ENCODE assay signal across 8 cellular contexts in genomic region chr7:129825554-129826267, GRCh38.
DNase-seq lines count a peak whose midpoint lies in the region; ATAC-seq and TF ChIP-seq lines count a peak whose summit lies in the region.

No MANE protein-coding gene starts in this region.

- TF ChIP-seq RAD21 in Ishikawa (IDR thresholded peaks at IDR 0.05; ENCODE audit: low read depth) = peak; percentile 71

- H3K27me3 ChIP-seq in neuron (ENCODE audit: insufficient read depth, low read length) (no peaks in the 10 kb centered on the region), subcutaneous abdominal adipose tissue (ENCODE audit: control insufficient read depth in 5 of 5, insufficient read depth in 4 of 5, low read length in 5 of 5) (no peaks in the 10 kb centered on the region)

- no peak overlapping the region for H3K27ac ChIP-seq in subcutaneous abdominal adipose tissue (ENCODE audit: low read depth, low read length)

- no peak for TF ChIP-seq EP300 in Ishikawa (IDR thresholded peaks at IDR 0.05; ENCODE audit: borderline replicate concordance)

- DNase-seq in DMS53 treated with DMSO at 0.1 percent for 48 hours (lab: John Stamatoyannopoulos, UW; ENCODE audit: unreplicated experiment) (peak; percentile 82), RPMI8226 (peak; percentile 90), activated gamma-delta T cell treated with Interleukin-2 at 50 U/mL for 16 hours (peak; percentile 90), foreskin melanocyte (peak; percentile 69)

- H3K4me3 ChIP-seq in neuron (ENCODE audit: low read length) = peak overlapping the region; percentile 51
- H3K4me3 ChIP-seq in subcutaneous abdominal adipose tissue (ENCODE audit: low read depth in 1 of 5, low read length in 5 of 5) = peak overlapping the region; percentile 58 to 86 (median 78)

- H3K9ac ChIP-seq in subcutaneous abdominal adipose tissue (ENCODE audit: low read length in 5 of 5) = peak overlapping the region in 4 of 5 donors; percentile 67 to 80 (median 70)

- peak overlapping the region; percentile 64 for H2AFZ ChIP-seq in neuron (ENCODE audit: low read depth, low read length)

- H3K36me3 ChIP-seq in neuron (ENCODE audit: insufficient read depth, low read length) (no peaks in the 10 kb centered on the region), subcutaneous abdominal adipose tissue (ENCODE audit: control insufficient read depth in 5 of 5, insufficient read depth in 5 of 5, low read length in 5 of 5) (no peaks in the 10 kb centered on the region)

- H3K4me1 ChIP-seq in neuron (ENCODE audit: insufficient read depth, low read length) (peaks cover 4% of the 10 kb centered on the region), subcutaneous abdominal adipose tissue (ENCODE audit: control insufficient read depth in 5 of 5, insufficient read depth in 5 of 5, low read length in 5 of 5) (peaks cover 1 to 31% (median 27%) of the 10 kb centered on the region in 5 donors)

- peak; percentile 63 for ATAC-seq in GM21529 (IDR thresholded peaks at IDR 0.05; ENCODE audit: unreplicated experiment)

- H3K9me3 ChIP-seq in neuron (ENCODE audit: low read length) (no peaks in the 10 kb centered on the region), subcutaneous abdominal adipose tissue (ENCODE audit: control insufficient read depth in 5 of 5, low read length in 5 of 5) (no peaks in the 10 kb centered on the region)

TF ChIP-seq in Ishikawa, 13 proteins besides CTCF, POLR2A, EP300 and RAD21:
- peak; percentile 44; the same call in 1 of the 2 replicates for TF ChIP-seq TEAD4 (IDR thresholded peaks at IDR 0.05)
- TF ChIP-seq TAF1 (IDR thresholded peaks at IDR 0.05; ENCODE audit: low read depth) = 0 out of 2 replicates have a peak, but pooled peaks have one; percentile 22
- peak; percentile 97 for TF ChIP-seq ZBTB7A (IDR thresholded peaks at IDR 0.05; ENCODE audit: low read depth)
- TF ChIP-seq TCF12 (IDR thresholded peaks at IDR 0.05; ENCODE audit: low read depth) = peak; percentile 29; the same call in 1 of the 2 replicates
- TF ChIP-seq CREB1 (IDR thresholded peaks at IDR 0.05; ENCODE audit: low read depth) = no peak
- TF ChIP-seq MAX (IDR thresholded peaks at IDR 0.05) = peak; percentile 14; the same call in 1 of the 2 replicates
- 0 out of 2 replicates have a peak, but pooled peaks have one; percentile 41 for TF ChIP-seq YY1 (IDR thresholded peaks at IDR 0.05; ENCODE audit: low read depth)
- TF ChIP-seq REST (IDR thresholded peaks at IDR 0.05; ENCODE audit: low read depth) = no peak
- peak; percentile 46 for TF ChIP-seq NFIC (IDR thresholded peaks at IDR 0.05)
